In the genomic region with DNA sequence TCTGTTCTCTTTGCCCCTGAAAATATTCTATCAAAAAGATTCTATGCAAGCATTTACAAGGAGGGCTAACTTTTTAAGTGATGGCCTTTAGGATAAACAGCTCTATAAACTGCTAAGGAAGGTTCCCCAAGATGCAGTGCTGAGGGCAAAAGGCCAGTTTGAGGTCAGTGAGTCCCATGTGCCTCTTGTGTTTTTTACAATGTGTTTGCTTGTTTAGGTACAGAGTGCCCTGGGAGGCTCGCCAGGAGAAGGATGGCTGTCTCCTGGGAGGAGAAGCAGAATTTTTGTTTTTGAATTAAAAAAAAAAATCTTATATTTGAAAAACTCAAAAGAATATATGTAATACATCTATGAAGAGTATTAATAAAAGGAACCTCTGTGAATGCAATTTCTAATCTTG, we compare ENCODE assay signal across 25 cellular contexts. TPM values are rescaled to one million over a fixed set of nuclear protein-coding genes. Genes with fewer than 3 reads are reported as not detected.
DNase-seq lines count a peak whose midpoint lies in the region; ATAC-seq and TF ChIP-seq lines count a peak whose summit lies in the region.
"Had no signal": no experiment of that assay in that cellular context is flagged by ENCODE, and none has a peak within 500 bp of the region (broad histone marks: within the 10 kb centered on the region; RNA-seq: fewer than 3 reads in every experiment).

No MANE protein-coding gene starts in this region.

- H2AFZ ChIP-seq in osteoblast (ENCODE audit: low read length): no peak overlapping the region
- H2AFZ ChIP-seq: GM23338 had no signal

- H3K27ac ChIP-seq in cardiac muscle cell (peak overlapping the region; percentile 97), heart right ventricle (peak overlapping the region in 9 of 10 donors; percentile 18 to 79 (median 54)), osteoblast (ENCODE audit: low read depth, low read length) (no peak overlapping the region)
- H3K27ac ChIP-seq: KMS-11, SK-N-MC had no signal

- H3K4me3 ChIP-seq in cardiac muscle cell (no peak overlapping the region), heart right ventricle (no peak overlapping the region), osteoblast (ENCODE audit: insufficient read depth, low read length) (no peak overlapping the region)
- H3K4me3 ChIP-seq: GM23338, SK-N-MC had no signal

- ATAC-seq in left cardiac atrium: no peak
- ATAC-seq in heart right ventricle: peak in 1 of 8 donors; percentile 39
- no peak for ATAC-seq in GM21360 (IDR thresholded peaks at IDR 0.05; ENCODE audit: unreplicated experiment)
- ATAC-seq: GM23338 had no signal

- H3K4me3 Mint-ChIP-seq in immature natural killer cell: no peak overlapping the region
- H3K4me3 Mint-ChIP-seq: GM23338, H9, HFFc6 had no signal

- H3K27me3 ChIP-seq in cardiac muscle cell: no peaks in the 10 kb centered on the region
- no peaks in the 10 kb centered on the region for H3K27me3 ChIP-seq in heart right ventricle
- no peaks in the 10 kb centered on the region for H3K27me3 ChIP-seq in osteoblast (ENCODE audit: insufficient read depth, low read length)

- H3K36me3 Mint-ChIP-seq in immature natural killer cell: peaks cover 20 to 60% (median 24%) of the 10 kb centered on the region in 3 donors

- peaks cover 27% of the 10 kb centered on the region for H4K20me1 ChIP-seq in osteoblast (ENCODE audit: insufficient read depth, low read length)

- DNase-seq in cardiac muscle cell (ENCODE audit: low read depth in 1 of 2, low spot score in 1 of 2) (no peak), left cardiac atrium (no peak), heart right ventricle (no peak), osteoblast (ENCODE audit: insufficient read length, low spot score, missing footprints) (peak; percentile 55), immature natural killer cell (no peak), cerebellar cortex (ENCODE audit: low spot score) (no peak)
- DNase-seq: CD4-positive, CD25-positive, alpha-beta regulatory T cell; DMS153; H9; HFFc6; IMR-90; NCI-H1092; NCI-H1417 treated with DMSO at 0.1 percent for 48 hours; NCI-H1694 treated with DMSO at 0.1 percent for 48 hours; NCI-H2081; NCI-H226; NCI-H510A; NCI-H69; SIG-M5 had no signal

- intact Hi-C loops in left cardiac atrium (cut with DNase I) (no loop called here), heart right ventricle (cut with DNase I) (loop anchor here in 1 of 10 donors (5.0 kb wide), 1 partner anchor 131 kb away; no protein-coding TSS in a partner anchor)

- peaks cover 52% of the 10 kb centered on the region for H3K36me3 ChIP-seq in cardiac muscle cell
- peaks cover 0 to 100% (median 93%) of the 10 kb centered on the region in 9 donors for H3K36me3 ChIP-seq in heart right ventricle
- H3K36me3 ChIP-seq in osteoblast (ENCODE audit: insufficient read depth, low read length): peaks cover 98% of the 10 kb centered on the region

- no peaks in the 10 kb centered on the region for H3K9me3 ChIP-seq in cardiac muscle cell (ENCODE audit: low read depth)
- no peaks in the 10 kb centered on the region for H3K9me3 ChIP-seq in heart right ventricle
- H3K9me3 ChIP-seq in osteoblast (ENCODE audit: low read depth, low read length): no peaks in the 10 kb centered on the region

- TF ChIP-seq CTCF in cardiac muscle cell (IDR thresholded peaks at IDR 0.05; ENCODE audit: low read depth, low read length) (no peak), heart right ventricle (IDR thresholded peaks at IDR 0.05) (no peak), osteoblast (IDR thresholded peaks at IDR 0.05; ENCODE audit: extremely low read depth, low read depth, low read length) (no peak)

- no peak overlapping the region for H3K4me2 ChIP-seq in osteoblast (ENCODE audit: insufficient read depth, low read length)
- H3K4me2 ChIP-seq: GM23338, KMS-11 had no signal

- peaks cover 28% of the 10 kb centered on the region for H3K79me2 ChIP-seq in osteoblast (ENCODE audit: insufficient read depth, low read length)

- H3K4me1 ChIP-seq in cardiac muscle cell (ENCODE audit: low read depth) (peaks cover 53% of the 10 kb centered on the region), heart right ventricle (peaks cover 17 to 99% (median 89%) of the 10 kb centered on the region in 9 donors), osteoblast (ENCODE audit: insufficient read depth, low read length) (no peaks in the 10 kb centered on the region)

- peaks cover 0 to 6% (median 0%) of the 10 kb centered on the region in 3 donors for H3K27me3 Mint-ChIP-seq in immature natural killer cell (ENCODE audit: low read depth in 3 of 3)
- H3K27me3 Mint-ChIP-seq: CD4-positive, CD25-positive, alpha-beta regulatory T cell had no signal

- H3K9me3 Mint-ChIP-seq in immature natural killer cell: no peaks in the 10 kb centered on the region
- H3K9me3 Mint-ChIP-seq: CD4-positive, CD25-positive, alpha-beta regulatory T cell; GM23338; H9; HFFc6 had no signal

- H3K27ac Mint-ChIP-seq in immature natural killer cell: no peak overlapping the region
- H3K27ac Mint-ChIP-seq: CD4-positive, CD25-positive, alpha-beta regulatory T cell; GM23338; H9; HFFc6 had no signal

- H3K4me1 Mint-ChIP-seq in immature natural killer cell: no peaks in the 10 kb centered on the region

- WGBS in heart right ventricle, 2 donors: 45 to 61% methylated on average over 1 of the region's 1 CpG

RNA-seq across cellular contexts. Expression of a gene that starts 12.8 kb away (rescaled TPM):
- 290 and 388 TPM in 2 replicates for total RNA-seq in cardiac muscle cell
- polyA plus RNA-seq in cardiac muscle cell: 447 and 533 TPM in 2 replicates
- 100 to 1,000 TPM; 178 to 214 TPM for total RNA-seq in left cardiac atrium
- total RNA-seq in heart right ventricle: 100 to 1,000 TPM; 127 to 296 (median 156) TPM
- polyA plus RNA-seq in heart right ventricle: 100 to 1,000 TPM in 1 of 2 donors, 10 to 100 TPM in 1; 82.6 to 341 TPM
- total RNA-seq in osteoblast: 183 and 185 TPM in 2 replicates
- polyA plus RNA-seq in immature natural killer cell: 100 to 1,000 TPM in 1 of 3 donors, 10 to 100 TPM in 2; 86.0 to 116 (median 94.7) TPM

RNA-seq across cellular contexts. Expression of a gene that starts 18.7 kb away (rescaled TPM):
- total RNA-seq in cardiac muscle cell (0.07 TPM in 1 of 2 replicates, not detected in the other), left cardiac atrium (10 to 100 TPM; 28.2 to 47.0 TPM), heart right ventricle (10 to 100 TPM in 9 of 10 donors, 1 to 10 TPM in 1; 4.4 to 38.9 (median 18.7) TPM), osteoblast (1.8 TPM in 2 replicates)
- polyA plus RNA-seq in cardiac muscle cell (0.07 and 0.37 TPM in 2 replicates), heart right ventricle (10 to 100 TPM in 1 of 2 donors, 1 to 10 TPM in 1; 6.3 to 38.6 TPM), immature natural killer cell (1 to 10 TPM; 3.6 to 6.9 (median 3.6) TPM)
- total RNA-seq: GM23338, H9, HFFc6, IMR-90 had no signal

RNA-seq across cellular contexts. Expression of a gene that starts 32.3 kb away (rescaled TPM):
- total RNA-seq in cardiac muscle cell: not detected in 2 replicates
- polyA plus RNA-seq in cardiac muscle cell: 0.24 and 0.29 TPM in 2 replicates
- 10 to 100 TPM; 15.1 to 15.5 TPM for total RNA-seq in left cardiac atrium
- 10 to 100 TPM in 1 of 10 donors, 1 to 10 TPM in 9; 1.0 to 22.1 (median 2.0) TPM for total RNA-seq in heart right ventricle
- 1 to 10 TPM; 2.8 to 6.7 TPM for polyA plus RNA-seq in heart right ventricle
- under 0.01 TPM in 2 replicates for total RNA-seq in osteoblast
- polyA plus RNA-seq in immature natural killer cell: 1 to 10 TPM in 2 of 3 donors, under 1 TPM in 1; 0.77 to 3.6 (median 1.9) TPM
- total RNA-seq: A172, HFFc6, IMR-90 had no signal
- polyA plus RNA-seq: BJ had no signal
